In genomic region chr16:88284626-88285513, GRCh38 we compare ENCODE assay signal across 17 cellular contexts.
"Had no signal": no experiment of that assay in that cellular context is flagged by ENCODE, and none has a peak within 500 bp of the region (broad histone marks: within the 10 kb centered on the region; RNA-seq: fewer than 3 reads in every experiment).

No MANE protein-coding gene starts in this region.

- H3K4me3 ChIP-seq: ascending aorta, coronary artery, gastrocnemius medialis, heart left ventricle, transverse colon, vagina had no signal

- ATAC-seq: activated CD4-positive, CD25-positive, alpha-beta regulatory T cell treated with anti-CD3 and anti-CD28 coated beads, Interleukin-2, amount 50 U/mL, for 24 hours; activated T-cell treated with anti-CD3 and anti-CD28 coated beads, Interleukin-2, amount 50 U/mL, for 72 hours; gastrocnemius medialis; heart left ventricle had no signal

- DNase-seq: activated CD4-positive, alpha-beta T cell treated with anti-CD3 and anti-CD28 coated beads, Interleukin-2, amount 10 ng/mL, durations not matched to agents 7 days and 5 days; activated CD8-positive, alpha-beta memory T cell treated with anti-CD3 and anti-CD28 coated beads for 24 hours; activated CD8-positive, alpha-beta memory T cell treated with anti-CD3 and anti-CD28 coated beads, Interleukin-2, amount 50 U/mL, for 48 hours; activated effector memory CD4-positive, alpha-beta T cell treated with anti-CD3 and anti-CD28 coated beads, Interleukin-2, amount 50 U/mL, for 16 hours; activated naive CD4-positive, alpha-beta T cell treated with anti-CD3 and anti-CD28 coated beads, Interleukin-2, amount 50 U/mL, for 16 hours; activated T-cell treated with anti-CD3 and anti-CD28 coated beads, Interleukin-2, amount 50 U/mL, for 72 hours; gastrocnemius medialis; kidney glomerular epithelial cell; nephron progenitor cell; occipital lobe; stimulated activated CD4-positive, alpha-beta T cell treated with anti-CD3 and anti-CD28 coated beads, Interleukin-2, amount 100 ng/mL, for 48 hours; transverse colon had no signal

- H3K27ac ChIP-seq: ascending aorta, coronary artery, gastrocnemius medialis, heart left ventricle, transverse colon, vagina had no signal

- H3K4me1 ChIP-seq: ascending aorta, gastrocnemius medialis had no signal

- H3K27me3 ChIP-seq: ascending aorta, transverse colon, vagina had no signal

- H3K36me3 ChIP-seq: ascending aorta, gastrocnemius medialis, heart left ventricle, transverse colon, vagina had no signal
